Comparison of ENCODE assay signal across 8 cellular contexts in genomic region chr3:134029734-134030381, GRCh38. TPM values are rescaled to one million over a fixed set of nuclear protein-coding genes. Genes with fewer than 3 reads are reported as not detected.
DNase-seq lines count a peak whose midpoint lies in the region; ATAC-seq and TF ChIP-seq lines count a peak whose summit lies in the region.

Gene SLCO2A1 (minus strand): TSS chr3:134029925. CDS start chr3:134029802, 123 bp downstream.

- no peaks in the 10 kb centered on the region for H3K4me1 Mint-ChIP-seq in activated T-helper 1 cell treated with anti-CD3 and anti-CD28 coated beads, Interleukin-12 subunit alpha, Interleukin-12 subunit beta, Interleukin-2, Interleukin-4 antibody, amounts not matched to agents 30 ng/mL and 10 ng/mL and 1 ng/mL, durations not matched to agents 14 hours and 24 hours and 36 hours (ENCODE audit: low read depth)

- intact Hi-C loops in activated T-helper 1 cell treated with anti-CD3 and anti-CD28 coated beads, Interleukin-12 subunit alpha, Interleukin-12 subunit beta, Interleukin-2, Interleukin-4 antibody, amounts not matched to agents 30 ng/mL and 10 ng/mL and 1 ng/mL, durations not matched to agents 14 hours and 24 hours and 36 hours (cut with micrococcal nuclease): no loop called here
- intact Hi-C loops in prostate gland (cut with DNase I): no loop called here

- H3K4me3 ChIP-seq in right atrium auricular region: peak within 1 kb of the TSS; percentile 50 to 62
- H3K4me3 ChIP-seq in prostate gland: peak within 1 kb of the TSS; percentile 53 to 54

- TF ChIP-seq CTCF in right atrium auricular region (IDR thresholded peaks at IDR 0.05) (no peak), prostate gland (IDR thresholded peaks at IDR 0.05) (no peak)

- peak within 1 kb of the TSS; percentile 74 for H3K4me3 Mint-ChIP-seq in activated T-helper 1 cell treated with anti-CD3 and anti-CD28 coated beads, Interleukin-12 subunit alpha, Interleukin-12 subunit beta, Interleukin-2, Interleukin-4 antibody, amounts not matched to agents 30 ng/mL and 10 ng/mL and 1 ng/mL, durations not matched to agents 14 hours and 24 hours and 36 hours

- H3K9me3 Mint-ChIP-seq in activated T-helper 1 cell treated with anti-CD3 and anti-CD28 coated beads, Interleukin-12 subunit alpha, Interleukin-12 subunit beta, Interleukin-2, Interleukin-4 antibody, amounts not matched to agents 30 ng/mL and 10 ng/mL and 1 ng/mL, durations not matched to agents 14 hours and 24 hours and 36 hours: no peaks in the 10 kb centered on the region

- DNase-seq in AG08396 (ENCODE audit: low spot score): peak; percentile 64
- DNase-seq in HEK293T (ENCODE audit: extremely low spot score): peak; percentile 54
- no peak for DNase-seq in activated T-helper 1 cell treated with anti-CD3 and anti-CD28 coated beads, Interleukin-12 subunit alpha, Interleukin-12 subunit beta, Interleukin-2, Interleukin-4 antibody, amounts not matched to agents 30 ng/mL and 10 ng/mL and 1 ng/mL, durations not matched to agents 14 hours and 24 hours and 36 hours (ENCODE audit: low spot score)
- no peak for DNase-seq in right atrium auricular region (ENCODE audit: low spot score)
- DNase-seq in prostate gland (ENCODE audit: low spot score): peak; percentile 70
- DNase-seq in pons (ENCODE audit: low spot score): no peak
- no peak for DNase-seq in SHP77 treated with DMSO at 0.1 percent for 48 hours (lab: John Stamatoyannopoulos, UW)

- no peaks in the 10 kb centered on the region for H3K36me3 Mint-ChIP-seq in activated T-helper 1 cell treated with anti-CD3 and anti-CD28 coated beads, Interleukin-12 subunit alpha, Interleukin-12 subunit beta, Interleukin-2, Interleukin-4 antibody, amounts not matched to agents 30 ng/mL and 10 ng/mL and 1 ng/mL, durations not matched to agents 14 hours and 24 hours and 36 hours (ENCODE audit: low read depth)

- no peak for ATAC-seq in HG02840 (IDR thresholded peaks at IDR 0.05; ENCODE audit: low FRiP score, unreplicated experiment)

- no peaks in the 10 kb centered on the region for H3K36me3 ChIP-seq in right atrium auricular region
- no peaks in the 10 kb centered on the region for H3K36me3 ChIP-seq in prostate gland

- under 1% methylated on average over 53 of the region's 67 CpGs for WGBS in prostate gland

- H3K27me3 Mint-ChIP-seq in activated T-helper 1 cell treated with anti-CD3 and anti-CD28 coated beads, Interleukin-12 subunit alpha, Interleukin-12 subunit beta, Interleukin-2, Interleukin-4 antibody, amounts not matched to agents 30 ng/mL and 10 ng/mL and 1 ng/mL, durations not matched to agents 14 hours and 24 hours and 36 hours (ENCODE audit: insufficient read depth): peaks cover 34% of the 10 kb centered on the region

- peak within 1 kb of the TSS in 1 of 2 donors; percentile 39 for H3K27ac ChIP-seq in right atrium auricular region
- H3K27ac ChIP-seq in prostate gland: peak within 1 kb of the TSS; percentile 55 to 70

- POLR2A ChIA-PET in HEK293T (lab: Yijun Ruan, JAX): no interaction called here

- no peaks in the 10 kb centered on the region for H3K27me3 ChIP-seq in right atrium auricular region
- H3K27me3 ChIP-seq in prostate gland (replicated peaks; ENCODE audit: insufficient read depth): no peaks in the 10 kb centered on the region

- TF ChIP-seq POLR2A in prostate gland (IDR thresholded peaks at IDR 0.05): peak; percentile 19

- H3K9me3 ChIP-seq in right atrium auricular region: no peaks in the 10 kb centered on the region
- H3K9me3 ChIP-seq in prostate gland: no peaks in the 10 kb centered on the region

- H3K4me1 ChIP-seq in right atrium auricular region: peaks cover 0 to 23% of the 10 kb centered on the region in 2 donors
- no peaks in the 10 kb centered on the region for H3K4me1 ChIP-seq in prostate gland (replicated peaks)

- CTCF ChIA-PET in HEK293T (lab: Yijun Ruan, JAX): no interaction called here

- H3K27ac Mint-ChIP-seq in activated T-helper 1 cell treated with anti-CD3 and anti-CD28 coated beads, Interleukin-12 subunit alpha, Interleukin-12 subunit beta, Interleukin-2, Interleukin-4 antibody, amounts not matched to agents 30 ng/mL and 10 ng/mL and 1 ng/mL, durations not matched to agents 14 hours and 24 hours and 36 hours: no peak within 1 kb of the TSS

TF ChIP-seq in HEK293T, 16 proteins besides CTCF, POLR2A, EP300 and RAD21:
- no peak for TF ChIP-seq TARDBP (IDR thresholded peaks at IDR 0.05)
- TF ChIP-seq CTBP1 (IDR thresholded peaks at IDR 0.05; ENCODE audit: borderline replicate concordance): no peak
- no peak for TF ChIP-seq FOXM1 (IDR thresholded peaks at IDR 0.05; ENCODE audit: borderline replicate concordance)
- no peak for TF ChIP-seq FOXK2 (IDR thresholded peaks at IDR 0.05)
- TF ChIP-seq ELF4 (IDR thresholded peaks at IDR 0.05): no peak
- no peak for TF ChIP-seq ARNT (IDR thresholded peaks at IDR 0.05)
- no peak for TF ChIP-seq ZNF384 (IDR thresholded peaks at IDR 0.05)
- TF ChIP-seq, protein P1, sequence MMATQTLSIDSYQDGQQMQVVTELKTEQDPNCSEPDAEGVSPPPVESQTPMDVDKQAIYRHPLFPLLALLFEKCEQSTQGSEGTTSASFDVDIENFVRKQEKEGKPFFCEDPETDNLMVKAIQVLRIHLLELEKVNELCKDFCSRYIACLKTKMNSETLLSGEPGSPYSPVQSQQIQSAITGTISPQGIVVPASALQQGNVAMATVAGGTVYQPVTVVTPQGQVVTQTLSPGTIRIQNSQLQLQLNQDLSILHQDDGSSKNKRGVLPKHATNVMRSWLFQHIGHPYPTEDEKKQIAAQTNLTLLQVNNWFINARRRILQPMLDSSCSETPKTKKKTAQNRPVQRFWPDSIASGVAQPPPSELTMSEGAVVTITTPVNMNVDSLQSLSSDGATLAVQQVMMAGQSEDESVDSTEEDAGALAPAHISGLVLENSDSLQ (IDR thresholded peaks at IDR 0.05): no peak
- no peak for TF ChIP-seq HDGF (IDR thresholded peaks at IDR 0.05; ENCODE audit: borderline replicate concordance)
- TF ChIP-seq LEF1 (IDR thresholded peaks at IDR 0.05; ENCODE audit: borderline replicate concordance): no peak
- TF ChIP-seq BHLHE40 (IDR thresholded peaks at IDR 0.05; ENCODE audit: borderline replicate concordance): no peak
- TF ChIP-seq L3MBTL2 (conservative IDR thresholded peaks at IDR 0.05): no peak; the same call in 1 of the 2 replicates

RNA-seq across cellular contexts. Expression of gene SLCO2A1, which starts in this region (rescaled TPM):
- total RNA-seq in activated T-helper 1 cell treated with anti-CD3 and anti-CD28 coated beads, Interleukin-12 subunit alpha, Interleukin-12 subunit beta, Interleukin-2, Interleukin-4 antibody, amounts not matched to agents 30 ng/mL and 10 ng/mL and 1 ng/mL, durations not matched to agents 14 hours and 24 hours and 36 hours: not detected in 2 replicates
- total RNA-seq in right atrium auricular region (10 to 100 TPM; 15.1 to 36.4 TPM), prostate gland (10 to 100 TPM; 15.9 to 46.7 TPM)

Comparison
In these comparisons a context has a peak if more than half of its experiments do, and no peak if none do; other contexts are left out.
1. RNA of gene SLCO2A1 (total RNA-seq): 15.9 to 46.7 TPM in prostate gland and 15.1 to 36.4 TPM in right atrium auricular region; not detected in activated T-helper 1 cell treated with anti-CD3 and anti-CD28 coated beads, Interleukin-12 subunit alpha, Interleukin-12 subunit beta, Interleukin-2, Interleukin-4 antibody, amounts not matched to agents 30 ng/mL and 10 ng/mL and 1 ng/mL, durations not matched to agents 14 hours and 24 hours and 36 hours; every median in the first group is over 10 times any median in the second.
2. DNase-seq: peak in AG08396 (single experiment), HEK293T (single experiment) and prostate gland (single experiment); none in activated T-helper 1 cell treated with anti-CD3 and anti-CD28 coated beads, Interleukin-12 subunit alpha, Interleukin-12 subunit beta, Interleukin-2, Interleukin-4 antibody, amounts not matched to agents 30 ng/mL and 10 ng/mL and 1 ng/mL, durations not matched to agents 14 hours and 24 hours and 36 hours (single experiment), right atrium auricular region (single experiment), pons (single experiment) and SHP77 treated with DMSO at 0.1 percent for 48 hours (single experiment).